Comparison of ENCODE assay signal across 14 cellular contexts in the genomic region with DNA sequence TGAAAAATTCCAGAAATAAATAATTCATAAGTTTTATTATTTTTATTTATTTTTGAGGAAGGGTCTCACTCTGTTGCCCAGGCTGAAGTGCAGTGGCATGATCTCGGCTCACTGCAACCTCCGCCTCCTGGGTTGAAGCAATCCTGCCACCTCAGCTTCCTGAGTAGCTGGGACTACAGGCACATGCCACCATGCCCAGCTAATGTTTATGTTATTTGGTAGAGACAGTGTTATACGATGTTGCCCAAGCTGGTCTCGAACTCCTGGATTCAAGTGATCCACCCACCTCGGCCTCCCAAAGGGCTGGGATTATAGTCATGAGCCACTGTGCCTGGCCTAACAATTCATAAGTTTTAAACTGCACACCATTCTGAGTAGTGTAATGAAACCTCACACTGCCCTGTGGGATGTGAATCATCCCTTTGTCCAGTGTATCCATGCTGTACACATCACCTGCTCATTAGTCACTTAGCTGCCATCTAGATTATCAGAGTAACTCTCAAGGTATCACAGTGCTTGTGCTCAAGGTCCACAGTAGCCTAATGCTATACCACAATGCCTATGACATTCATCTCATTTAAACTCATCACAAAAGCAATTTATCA. TPM values are rescaled to one million over a fixed set of nuclear protein-coding genes. Genes with fewer than 3 reads are reported as not detected.
DNase-seq lines count a peak whose midpoint lies in the region; ATAC-seq and TF ChIP-seq lines count a peak whose summit lies in the region.
"Had no signal": no experiment of that assay in that cellular context is flagged by ENCODE, and none has a peak within 500 bp of the region (broad histone marks: within the 10 kb centered on the region; RNA-seq: fewer than 3 reads in every experiment).

No MANE protein-coding gene starts in this region.

- H3K27ac ChIP-seq in RWPE2 (ENCODE audit: poor library complexity, severe bottlenecking): peak overlapping the region; percentile 44
- H3K27ac ChIP-seq: esophagus squamous epithelium had no signal

- ATAC-seq in activated naive CD4-positive, alpha-beta T cell treated with anti-CD3 and anti-CD28 coated beads, Interleukin-2, amount 50 U/mL, for 72 hours: peak; percentile 49 to 85
- ATAC-seq in RWPE2 (ENCODE audit: low read depth): peak; percentile 100
- ATAC-seq in GM18868 (IDR thresholded peaks at IDR 0.05; ENCODE audit: unreplicated experiment): no peak
- ATAC-seq: left ventricle myocardium superior had no signal

- H3K4me1 ChIP-seq in RWPE2 (ENCODE audit: insufficient read depth, poor library complexity, severe bottlenecking): peaks cover 6% of the 10 kb centered on the region
- H3K4me1 ChIP-seq: esophagus squamous epithelium had no signal

- no peak for TF ChIP-seq CTCF in RWPE2 (IDR thresholded peaks at IDR 0.05; ENCODE audit: poor library complexity, severe bottlenecking)
- TF ChIP-seq CTCF in fibroblast of villous mesenchyme (IDR thresholded peaks at IDR 0.05; ENCODE audit: insufficient read depth, low read depth, low read length): no peak

- peaks cover 0 to 6% of the 10 kb centered on the region in 2 donors for H3K9me3 Mint-ChIP-seq in activated naive CD4-positive, alpha-beta T cell treated with anti-CD3 and anti-CD28 coated beads, Interleukin-2, amount 50 U/mL, for 72 hours

- H3K9me3 ChIP-seq in RWPE2 (ENCODE audit: severe bottlenecking): no peaks in the 10 kb centered on the region
- H3K9me3 ChIP-seq: esophagus squamous epithelium, MG63 had no signal

- no peaks in the 10 kb centered on the region for H3K27me3 ChIP-seq in RWPE2 (ENCODE audit: insufficient read depth, poor library complexity, severe bottlenecking)
- H3K27me3 ChIP-seq: esophagus squamous epithelium, MG63 had no signal

- H3K36me3 ChIP-seq in RWPE2 (ENCODE audit: low read depth): no peaks in the 10 kb centered on the region
- H3K36me3 ChIP-seq: esophagus squamous epithelium, MG63 had no signal

- H3K36me3 Mint-ChIP-seq in activated naive CD4-positive, alpha-beta T cell treated with anti-CD3 and anti-CD28 coated beads, Interleukin-2, amount 50 U/mL, for 72 hours: peaks cover 0 to 18% of the 10 kb centered on the region in 2 donors

- no peak for DNase-seq in activated naive CD4-positive, alpha-beta T cell treated with anti-CD3 and anti-CD28 coated beads, Interleukin-2, amount 50 U/mL, for 72 hours (ENCODE audit: low spot score in 2 of 2)
- DNase-seq in activated naive CD4-positive, alpha-beta T cell treated with Interleukin-2 at 50 U/mL for 16 hours: no peak
- DNase-seq in RWPE2 (ENCODE audit: low spot score) (peak; percentile 40), fibroblast of villous mesenchyme (ENCODE audit: low read depth) (peak; percentile 43), stromal cell of bone marrow (ENCODE audit: low read depth) (peak; percentile 55), DMS 273 treated with DMSO at 0.1 percent for 48 hours (lab: John Stamatoyannopoulos, UW) (no peak)
- no peak for DNase-seq in stimulated activated naive CD4-positive, alpha-beta T cell (lab: John Stamatoyannopoulos, UW)
- DNase-seq: esophagus squamous epithelium; GOT3; left ventricle myocardium superior; MG63; NCI-H526; stimulated activated CD4-positive, alpha-beta T cell treated with anti-CD3 and anti-CD28 coated beads, Interleukin-2, amount 100 ng/mL, for 48 hours had no signal

- H3K27ac Mint-ChIP-seq in activated naive CD4-positive, alpha-beta T cell treated with anti-CD3 and anti-CD28 coated beads, Interleukin-2, amount 50 U/mL, for 72 hours: no peak overlapping the region

- H3K4me3 ChIP-seq in RWPE2 (ENCODE audit: severe bottlenecking): no peak overlapping the region
- no peak overlapping the region for H3K4me3 ChIP-seq in fibroblast of villous mesenchyme (ENCODE audit: low read depth, low read length)
- H3K4me3 ChIP-seq: esophagus squamous epithelium, MG63 had no signal

RNA-seq across cellular contexts. Expression of a gene that starts 17.9 kb away (rescaled TPM):
- 1 to 10 TPM; 9.2 to 10.0 TPM for total RNA-seq in activated naive CD4-positive, alpha-beta T cell treated with anti-CD3 and anti-CD28 coated beads, Interleukin-2, amount 50 U/mL, for 72 hours
- total RNA-seq in fibroblast of villous mesenchyme: 8.7 and 15.1 TPM in 2 replicates
- total RNA-seq: left ventricle myocardium superior had no signal

Comparison
In these comparisons a context has a peak if more than half of its experiments do, and no peak if none do; other contexts are left out.
1. DNase-seq: peak in RWPE2 (single experiment), fibroblast of villous mesenchyme (single experiment) and stromal cell of bone marrow (single experiment); none in activated naive CD4-positive, alpha-beta T cell treated with anti-CD3 and anti-CD28 coated beads, Interleukin-2, amount 50 U/mL, for 72 hours (0 of 2), activated naive CD4-positive, alpha-beta T cell treated with Interleukin-2 at 50 U/mL for 16 hours (single experiment), DMS 273 treated with DMSO at 0.1 percent for 48 hours (single experiment) and stimulated activated naive CD4-positive, alpha-beta T cell (0 of 6).